ENCODE assay signal across 14 cellular contexts in the genomic region with DNA sequence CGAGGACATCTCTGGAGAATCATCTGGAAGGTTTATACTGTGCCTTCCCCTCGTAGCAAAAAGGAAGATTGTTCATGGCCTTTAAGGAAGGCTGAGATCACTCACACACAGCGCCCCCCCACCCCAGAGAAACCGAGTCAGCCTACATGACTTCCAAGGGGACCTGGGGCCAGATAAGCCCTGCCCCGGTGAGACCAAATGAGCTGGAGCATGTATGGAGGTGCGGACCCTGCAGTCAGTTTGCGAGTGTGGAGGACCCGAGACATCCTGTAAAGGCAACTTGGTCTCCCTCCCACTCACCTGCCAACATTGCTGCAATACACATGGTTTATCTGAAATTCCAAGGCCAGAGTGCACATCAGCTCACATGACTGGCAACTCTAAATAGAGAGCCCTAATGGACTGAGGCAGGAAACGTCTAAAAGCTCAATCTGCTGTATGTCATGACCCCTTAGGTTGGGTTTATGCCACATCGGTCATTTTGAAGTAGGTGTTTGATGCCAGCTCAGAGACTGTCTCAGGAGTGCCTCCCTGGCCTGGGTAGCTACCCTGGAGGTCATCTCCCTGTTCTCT.
"Had no signal": no experiment of that assay in that cellular context is flagged by ENCODE, and none has a peak within 500 bp of the region (broad histone marks: within the 10 kb centered on the region; RNA-seq: fewer than 3 reads in every experiment).

No MANE protein-coding gene starts in this region.

- H3K4me1 Mint-ChIP-seq: nephron progenitor cell had no signal

- H3K4me3 Mint-ChIP-seq: naive thymus-derived CD4-positive, alpha-beta T cell; nephron progenitor cell had no signal

- DNase-seq: cerebellar nuclear complex; effector CD8-positive, alpha-beta T cell; foreskin melanocyte; head of caudate nucleus; hippocampal formation; kidney glomerular epithelial cell; mesenchymal stem cell; naive thymus-derived CD4-positive, alpha-beta T cell; nephron progenitor cell; psoas muscle; retina; stimulated activated naive CD4-positive, alpha-beta T cell treated with Interleukin-2 at 50 U/mL for 16 hours; trophoblast cell had no signal

- H3K27ac Mint-ChIP-seq: nephron progenitor cell had no signal

- H3K27me3 Mint-ChIP-seq: naive thymus-derived CD4-positive, alpha-beta T cell had no signal

- H3K9me3 Mint-ChIP-seq: nephron progenitor cell had no signal

- ATAC-seq: naive thymus-derived CD4-positive, alpha-beta T cell; psoas muscle; sciatic nerve had no signal
